ENCODE assay signal across 1 cellular context in the genomic region with DNA sequence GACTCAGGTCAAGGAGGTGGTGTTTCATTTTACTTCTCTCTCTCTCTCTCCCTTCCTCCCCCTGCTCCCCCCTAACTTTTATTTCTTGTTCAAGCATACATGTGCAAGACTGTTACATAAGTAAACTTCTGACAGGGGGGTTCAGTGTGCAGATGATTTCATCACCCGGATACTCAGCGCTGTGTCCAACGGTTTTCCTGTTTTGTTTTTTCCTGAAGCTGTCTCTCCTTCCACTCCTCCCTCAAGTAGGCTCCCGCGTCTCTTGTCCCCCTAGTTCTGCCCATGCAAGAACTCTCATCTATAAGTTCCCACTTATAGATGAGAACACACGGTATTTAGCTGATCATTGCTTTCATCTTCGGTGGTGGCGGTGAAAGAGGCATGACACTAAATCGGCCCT.
TF ChIP-seq lines count a peak whose summit lies in the region.

No MANE protein-coding gene starts in this region.

TF ChIP-seq in GM23338, 12 proteins besides CTCF, POLR2A, EP300 and RAD21 (continued from another document):
- TF ChIP-seq JUNB (IDR thresholded peaks at IDR 0.05; ENCODE audit: unreplicated experiment): no peak
- TF ChIP-seq STAT1 (IDR thresholded peaks at IDR 0.05; ENCODE audit: unreplicated experiment): no peak
